Comparison of ENCODE assay signal across 8 cellular contexts in genomic region chr18:35355140-35355618, GRCh38. TPM values are rescaled to one million over a fixed set of nuclear protein-coding genes. Genes with fewer than 3 reads are reported as not detected.
DNase-seq lines count a peak whose midpoint lies in the region; ATAC-seq, FAIRE-seq and TF ChIP-seq lines count a peak whose summit lies in the region.

No MANE protein-coding gene starts in this region.

- H3K4me1 ChIP-seq in GM12878 (ENCODE audit: control insufficient read depth, insufficient read depth, low read length) (no peaks in the 10 kb centered on the region), sigmoid colon (peaks cover 0 to 5% (median 0%) of the 10 kb centered on the region in 4 donors)

- no TSS peak for BruUV-seq in GM12878 (replicated peaks; lab: Mats Ljungman, UMichigan)

- no peak overlapping the region for H3K4me3 ChIP-seq in GM12878
- H3K4me3 ChIP-seq in sigmoid colon = peak overlapping the region in 2 of 4 donors; percentile 21 to 26

- TF ChIP-seq POLR2A in GM12878 (IDR thresholded peaks at IDR 0.05; ENCODE audit: low read depth, low read length) (no peak), sigmoid colon (IDR thresholded peaks at IDR 0.05) (no peak)

- no peak overlapping the region for H3K9ac ChIP-seq in GM12878 (ENCODE audit: control insufficient read depth, insufficient read depth, low read length)

- WGBS in GM12878 (ENCODE audit: insufficient coverage, insufficient replicate concordance, low lambda C conversion rate, missing lambda C conversion rate) = 26% methylated on average over 4 of the region's 4 CpGs
- WGBS in sigmoid colon, 2 donors = 29 to 32% methylated on average over 4 of the region's 4 CpGs

- H3K79me2 ChIP-seq in GM12878 (ENCODE audit: control insufficient read depth, insufficient read depth, low read length) = no peaks in the 10 kb centered on the region

- RAD21 ChIA-PET in GM12878 (lab: Charles Lee; ENCODE audit: unreplicated experiment) = interaction anchor here (0.6 to 1.8 kb wide), 14 partner anchors 9 to 595 kb away, joined by 3 to 22 read pairs (median 4); partner anchors contain the start of gene ZNF24

- SMC1A ChIA-PET in GM12878 (lab: Charles Lee; ENCODE audit: uncharacterized antibody, unreplicated experiment) = interaction anchor here (0.5 to 2.3 kb wide), 15 partner anchors 10 to 931 kb away, joined by 3 to 23 read pairs (median 4); partner anchors contain the start of genes ZNF24 and ZSCAN30

- peak overlapping the region; percentile 79 for H2AFZ ChIP-seq in GM12878 (ENCODE audit: control insufficient read depth, low read depth, low read length)

- H3K27me3 ChIP-seq in GM12878 (replicated peaks in 1 of 2; ENCODE audit: control insufficient read depth in 2 of 2, insufficient read depth in 2 of 2, low read length in 1 of 2) (no peaks in the 10 kb centered on the region), sigmoid colon (no peaks in the 10 kb centered on the region)

- peak; percentile 67 for DNase-seq in GM13977 (ENCODE audit: low spot score)
- DNase-seq in NCI-H1436 treated with DMSO at 0.1 percent for 48 hours (lab: John Stamatoyannopoulos, UW) = peak; percentile 35
- DNase-seq in T-helper 2 cell = peak in 4 of 5 experiments; percentile 27 to 76 (median 44)
- no peak for DNase-seq in GM12878 (ENCODE audit: low read depth, low spot score)
- peak in 49 of 51 donors; percentile 2 to 91 (median 68) for DNase-seq in hypothalamus (lab: John Stamatoyannopoulos, UW)
- peak; percentile 81 for DNase-seq in sigmoid colon
- DNase-seq in 8988T = no peak

- H4K20me1 ChIP-seq in GM12878 (ENCODE audit: control insufficient read depth, insufficient read depth) = no peaks in the 10 kb centered on the region

- H3K9me3 ChIP-seq in GM12878 (replicated peaks; ENCODE audit: control insufficient read depth, insufficient read depth, low read length) (no peaks in the 10 kb centered on the region; the same call in 2 of the 3 replicates), sigmoid colon (peaks cover 0 to 5% (median 0%) of the 10 kb centered on the region in 4 donors)

- peak; percentile 99 for FAIRE-seq in GM12878 (lab: Jason Lieb, UNC)

- no peak overlapping the region for H3K4me2 ChIP-seq in GM12878 (ENCODE audit: control insufficient read depth, insufficient read depth)

- intact Hi-C loops in GM12878 (cut with micrococcal nuclease; ENCODE audit: unreplicated experiment) = loop anchor here (1.0 to 5.0 kb wide), 3 partner anchors 124 to 349 kb away; no protein-coding TSS in a partner anchor
- intact Hi-C loops in sigmoid colon (cut with DNase I) = loop anchor here (2.0 kb wide), 1 partner anchor 124 kb away; no protein-coding TSS in a partner anchor

- TF ChIP-seq EP300 in GM12878 (IDR thresholded peaks at IDR 0.05; ENCODE audit: borderline replicate concordance in 1 of 2, control insufficient read depth in 1 of 2, low read depth in 2 of 2, low read length in 2 of 2) = no peak
- TF ChIP-seq EP300 in sigmoid colon (IDR thresholded peaks at IDR 0.05) = no peak

- peak; percentile 67 for TF ChIP-seq RAD21 in GM12878 (IDR thresholded peaks at IDR 0.05; ENCODE audit: insufficient read depth, low read depth, low read length)

- POLR2A ChIA-PET in GM12878 (lab: Charles Lee) = interaction anchor here (0.5 to 1.0 kb wide), 2 partner anchors 115 to 119 kb away, joined by 3 to 4 read pairs; no protein-coding TSS in a partner anchor

- peak; percentile 74 for TF ChIP-seq CTCF in GM13977 (IDR thresholded peaks at IDR 0.05; ENCODE audit: extremely low read depth, insufficient read depth, missing control alignments)
- peak; percentile 73 to 76 (median 76) for TF ChIP-seq CTCF in GM12878 (IDR thresholded peaks at IDR 0.05 in 2 of 3, conservative IDR thresholded peaks at IDR 0.05 in 1 of 3; ENCODE audit: control insufficient read depth in 2 of 3, extremely low read depth in 1 of 3, insufficient read depth in 1 of 3, low read depth in 3 of 3, low read length in 3 of 3)
- TF ChIP-seq CTCF in sigmoid colon (IDR thresholded peaks at IDR 0.05) = peak; percentile 49 to 61 (median 54)

- CTCF ChIA-PET in GM12878 (lab: Yijun Ruan, JAX) = interaction anchor here (0.6 to 3.2 kb wide), 16 partner anchors 10 to 765 kb away, joined by 3 to 65 read pairs (median 4); partner anchors contain the start of genes MAPRE2, ZNF24 and ZNF397

- no peak overlapping the region for H3K27ac ChIP-seq in GM12878 (ENCODE audit: control insufficient read depth, insufficient read depth)
- peak overlapping the region in 3 of 4 donors; percentile 25 to 50 (median 49) for H3K27ac ChIP-seq in sigmoid colon

- no peaks in the 10 kb centered on the region for H3K36me3 ChIP-seq in GM12878 (ENCODE audit: control insufficient read depth in 2 of 2, insufficient read depth in 2 of 2, low read length in 1 of 2)
- H3K36me3 ChIP-seq in sigmoid colon = no peaks in the 10 kb centered on the region

- in situ Hi-C loops in GM13977 (cut with MboI; ENCODE audit: low pct_unique_long_range_greater_than_20kb, low sequenced_read_pairs, unreplicated experiment) = loop anchor here (10.0 to 25.0 kb wide), 2 partner anchors 120 to 343 kb away; no protein-coding TSS in a partner anchor
- in situ Hi-C loops in GM12878 (cut with MboI) = no loop called here

- peak; percentile 99 for ATAC-seq in HG02678 (IDR thresholded peaks at IDR 0.05; ENCODE audit: unreplicated experiment)
- ATAC-seq in GM12878 = peak; percentile 100

TF ChIP-seq in GM12878, 131 proteins besides CTCF, POLR2A, EP300 and RAD21 (continues in another document):
- TF ChIP-seq, protein P1, sequence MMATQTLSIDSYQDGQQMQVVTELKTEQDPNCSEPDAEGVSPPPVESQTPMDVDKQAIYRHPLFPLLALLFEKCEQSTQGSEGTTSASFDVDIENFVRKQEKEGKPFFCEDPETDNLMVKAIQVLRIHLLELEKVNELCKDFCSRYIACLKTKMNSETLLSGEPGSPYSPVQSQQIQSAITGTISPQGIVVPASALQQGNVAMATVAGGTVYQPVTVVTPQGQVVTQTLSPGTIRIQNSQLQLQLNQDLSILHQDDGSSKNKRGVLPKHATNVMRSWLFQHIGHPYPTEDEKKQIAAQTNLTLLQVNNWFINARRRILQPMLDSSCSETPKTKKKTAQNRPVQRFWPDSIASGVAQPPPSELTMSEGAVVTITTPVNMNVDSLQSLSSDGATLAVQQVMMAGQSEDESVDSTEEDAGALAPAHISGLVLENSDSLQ (IDR thresholded peaks at IDR 0.05) = 0 out of 2 replicates have a peak, but pooled peaks have one; percentile 19
- TF ChIP-seq ZSCAN29 (IDR thresholded peaks at IDR 0.05) (no peak), KDM1A (IDR thresholded peaks at IDR 0.05; ENCODE audit: borderline replicate concordance) (no peak), SUPT20H (IDR thresholded peaks at IDR 0.05; ENCODE audit: borderline replicate concordance, control insufficient read depth, low read depth, low read length) (no peak), STAT3 (IDR thresholded peaks at IDR 0.05; ENCODE audit: low read depth, low read length) (no peak), CBX3 (IDR thresholded peaks at IDR 0.05; ENCODE audit: borderline replicate concordance, low read depth) (no peak), RUNX3 (IDR thresholded peaks at IDR 0.05; ENCODE audit: low read length) (0 out of 2 replicates have a peak, but pooled peaks have one; percentile 9), NR2F1 (conservative IDR thresholded peaks at IDR 0.05) (no peak), CHD1 (IDR thresholded peaks at IDR 0.05; ENCODE audit: low read depth, low read length) (no peak), IRF4 (IDR thresholded peaks at IDR 0.05; ENCODE audit: low read depth, low read length) (0 out of 2 replicates have a peak, but pooled peaks have one; percentile 24), SMC3 (IDR thresholded peaks at IDR 0.05; ENCODE audit: borderline replicate concordance, low read length) (peak; percentile 86; the same call in 1 of the 2 replicates)

RNA-seq across cellular contexts. Expression of gene ZNF24, which starts 11.0 kb away (rescaled TPM):
- total RNA-seq in GM12878 (2013; cell fraction: nucleolus; rRNA removed) = 44.4 and 46.3 TPM in 2 replicates
- total RNA-seq in GM12878 (2014; rRNA removed) (19.7 and 25.1 TPM in 2 replicates), GM12878 (2014; rRNA removed; fragmentation: Illumina TruSeq; extraction: Trizol) (30.7 and 31.5 TPM in 2 replicates), GM12878 (2021) (34.0 and 34.6 TPM in 2 replicates), sigmoid colon (10 to 100 TPM; 32.4 to 49.4 (median 42.9) TPM)
- polyA plus RNA-seq in GM12878 (2011; ENCODE audit: low read depth) = 9.2 TPM
- polyA plus RNA-seq in GM12878 (2011; rRNA removed) (28.8 and 43.1 TPM in 2 replicates), GM12878 (2014; fragmentation: Illumina TruSeq; extraction: Trizol) (25.9 and 35.3 TPM in 2 replicates), GM12878 (2014; fragmentation: Nextera tagmentation; extraction: Ambion mirVana) (10 to 100 TPM; 19.3 to 41.6 TPM), GM12878 (2014; rRNA removed) (12.4 and 13.6 TPM in 2 replicates), GM12878 (2016; fragmentation: Nextera tagmentation; extraction: Ambion mirVana) (10 to 100 TPM; 27.7 to 41.7 TPM), sigmoid colon (10 to 100 TPM; 12.0 to 15.5 (median 14.6) TPM)
- polyA plus RNA-seq in GM12878 (2011; cell fraction: cytosol; rRNA removed) = 8.9 and 10.6 TPM in 2 replicates
- polyA plus RNA-seq in GM12878 (2011; cell fraction: nucleus; rRNA removed) = 31.9 and 38.7 TPM in 2 replicates
- polyA plus RNA-seq in GM12878 (2012) = 14.4 and 15.7 TPM in 2 replicates
- 24.3 and 33.4 TPM in 2 replicates for polyA minus RNA-seq in GM12878 (2011; rRNA and poly(A)+ RNA removed)
- polyA minus RNA-seq in GM12878 (2011; cell fraction: cytosol; rRNA and poly(A)+ RNA removed) = 9.4 and 10.7 TPM in 2 replicates
- polyA minus RNA-seq in GM12878 (2011; cell fraction: nucleus; rRNA and poly(A)+ RNA removed) = 23.8 and 27.9 TPM in 2 replicates

RNA-seq across cellular contexts. Expression of gene ZNF396, which starts 22.0 kb away (rescaled TPM):
- total RNA-seq in GM12878 (2013; cell fraction: nucleolus; rRNA removed) = 3.6 and 3.8 TPM in 2 replicates
- total RNA-seq in GM12878 (2014; rRNA removed) = 0.51 and 0.76 TPM in 2 replicates
- total RNA-seq in GM12878 (2014; rRNA removed; fragmentation: Illumina TruSeq; extraction: Trizol) = 0.58 and 0.60 TPM in 2 replicates
- total RNA-seq in GM12878 (2021) = 0.45 and 0.46 TPM in 2 replicates
- 0.35 TPM for polyA plus RNA-seq in GM12878 (2011; ENCODE audit: low read depth)
- polyA plus RNA-seq in GM12878 (2011; rRNA removed) = 0.60 and 0.84 TPM in 2 replicates
- polyA plus RNA-seq in GM12878 (2011; cell fraction: cytosol; rRNA removed) = 0.22 and 0.31 TPM in 2 replicates
- polyA plus RNA-seq in GM12878 (2011; cell fraction: nucleus; rRNA removed) = 0.26 and 0.31 TPM in 2 replicates
- polyA plus RNA-seq in GM12878 (2012) = 0.43 and 0.69 TPM in 2 replicates
- polyA plus RNA-seq in GM12878 (2014; fragmentation: Illumina TruSeq; extraction: Trizol) = 0.48 and 1.3 TPM in 2 replicates
- under 1 TPM; 0.14 to 0.37 TPM for polyA plus RNA-seq in GM12878 (2014; fragmentation: Nextera tagmentation; extraction: Ambion mirVana)
- 0.24 and 0.33 TPM in 2 replicates for polyA plus RNA-seq in GM12878 (2014; rRNA removed)
- polyA plus RNA-seq in GM12878 (2016; fragmentation: Nextera tagmentation; extraction: Ambion mirVana) = under 1 TPM; 0.40 to 0.79 TPM
- polyA minus RNA-seq in GM12878 (2011; rRNA and poly(A)+ RNA removed) = 0.51 and 0.62 TPM in 2 replicates
- polyA minus RNA-seq in GM12878 (2011; cell fraction: cytosol; rRNA and poly(A)+ RNA removed) = not detected in 2 replicates
- polyA minus RNA-seq in GM12878 (2011; cell fraction: nucleus; rRNA and poly(A)+ RNA removed) = 0.29 and 0.36 TPM in 2 replicates
- 1 to 10 TPM; 1.9 to 3.3 (median 2.2) TPM for total RNA-seq in sigmoid colon
- 1 to 10 TPM; 1.6 to 2.5 (median 1.8) TPM for polyA plus RNA-seq in sigmoid colon

Comparison
In these comparisons a context has a peak if more than half of its experiments do, and no peak if none do; other contexts are left out.
1. DNase-seq: peak in GM13977 (single experiment), NCI-H1436 treated with DMSO at 0.1 percent for 48 hours (single experiment), T-helper 2 cell (4 of 5), hypothalamus (49 of 51) and sigmoid colon (single experiment); none in GM12878 (single experiment) and 8988T (single experiment).
2. Peak in every context shown above with its lines, with median percentiles within 50 percentile points of each other: CTCF ChIP-seq.